Comparison of ENCODE assay signal across 11 cellular contexts in genomic region chr9:35673132-35673997, GRCh38. TPM values are rescaled to one million over a fixed set of nuclear protein-coding genes. Genes with fewer than 3 reads are reported as not detected.
DNase-seq lines count a peak whose midpoint lies in the region; ATAC-seq, FAIRE-seq and TF ChIP-seq lines count a peak whose summit lies in the region.
"Had no signal": no experiment of that assay in that cellular context is flagged by ENCODE, and none has a peak within 500 bp of the region (broad histone marks: within the 10 kb centered on the region; RNA-seq: fewer than 3 reads in every experiment).

CA9 (plus strand) TSS chr9:35673928; CDS start chr9:35673960, 32 bp downstream.

- DNase-seq in DMS79 treated with DMSO at 0.1 percent for 48 hours (lab: John Stamatoyannopoulos, UW), result peak; percentile 82
- no peak for DNase-seq in NCI-H460 (ENCODE audit: extremely low read depth, low read depth)
- no peak for DNase-seq in epithelial cell of prostate (ENCODE audit: low read depth, low spot score)
- DNase-seq in pancreas, result peak; percentile 72 to 93 (median 80)
- no peak for DNase-seq in activated effector memory CD4-positive, alpha-beta T cell treated with Interleukin-2 at 50 U/mL for 16 hours
- no peak for DNase-seq in NCI-H526 (lab: John Stamatoyannopoulos, UW)
- DNase-seq in iPS-NIHi11 (ENCODE audit: low spot score), result no peak
- no peak for DNase-seq in smooth muscle cell (lab: John Stamatoyannopoulos, UW; ENCODE audit: unreplicated experiment)
- DNase-seq: brain microvascular endothelial cell had no signal

- no peaks in the 10 kb centered on the region for H3F3A ChIP-seq in smooth muscle cell (ENCODE audit: low read depth)

- intact Hi-C loops in pancreas (cut with DNase I), result no loop called here

- 5 to 13% methylated on average over 9 of the region's 9 CpGs for WGBS in pancreas, 2 donors
- 79% methylated on average over 9 of the region's 9 CpGs for WGBS in smooth muscle cell (ENCODE audit: low lambda C conversion rate)

- H3K9me3 ChIP-seq in pancreas (no peaks in the 10 kb centered on the region), smooth muscle cell (replicated peaks; ENCODE audit: low read depth) (no peaks in the 10 kb centered on the region)

- TF ChIP-seq CTCF in pancreas (IDR thresholded peaks at IDR 0.05) (no peak), smooth muscle cell (IDR thresholded peaks at IDR 0.05; ENCODE audit: borderline replicate concordance, insufficient read depth, poor library complexity, severe bottlenecking) (no peak)

- no peaks in the 10 kb centered on the region for H4K20me1 ChIP-seq in smooth muscle cell (ENCODE audit: low read depth)

- H3K36me3 ChIP-seq in pancreas, result no peaks in the 10 kb centered on the region
- H3K36me3 ChIP-seq in smooth muscle cell (ENCODE audit: low read depth), result no peaks in the 10 kb centered on the region
- H3K36me3 ChIP-seq: brain microvascular endothelial cell had no signal

- H2AFZ ChIP-seq in smooth muscle cell (ENCODE audit: low read depth), result no peak within 1 kb of the TSS

- H3K27ac ChIP-seq in epithelial cell of prostate (peak within 1 kb of the TSS; percentile 15), pancreas (peak within 1 kb of the TSS in 3 of 4 donors; percentile 17 to 76 (median 61)), smooth muscle cell (ENCODE audit: low read depth) (no peak within 1 kb of the TSS)
- H3K27ac ChIP-seq: brain microvascular endothelial cell, KMS-11 had no signal

- H3K27me3 ChIP-seq in pancreas, result no peaks in the 10 kb centered on the region
- H3K27me3 ChIP-seq in smooth muscle cell (ENCODE audit: low read depth), result no peaks in the 10 kb centered on the region
- H3K27me3 ChIP-seq: brain microvascular endothelial cell had no signal

- ATAC-seq in pancreas, result peak; percentile 74 to 80 (median 78)

- H3K4me3 ChIP-seq in pancreas, result peak within 1 kb of the TSS in 1 of 4 donors; percentile 7
- no peak within 1 kb of the TSS for H3K4me3 ChIP-seq in smooth muscle cell

- H3K79me2 ChIP-seq in smooth muscle cell (ENCODE audit: low read depth), result no peaks in the 10 kb centered on the region

- FAIRE-seq in pancreas (lab: Jason Lieb, UNC), result no peak

- H3K4me1 ChIP-seq in pancreas (peaks cover 23 to 38% (median 38%) of the 10 kb centered on the region in 3 donors), smooth muscle cell (ENCODE audit: low read depth) (peaks cover 5% of the 10 kb centered on the region)

- no peak within 1 kb of the TSS for H3K9ac ChIP-seq in smooth muscle cell (ENCODE audit: low read depth)
- H3K9ac ChIP-seq: KMS-11 had no signal

- no peak within 1 kb of the TSS for H3K4me2 ChIP-seq in smooth muscle cell
- H3K4me2 ChIP-seq: KMS-11 had no signal

RNA-seq across cellular contexts. Expression of gene CA9, which starts in this region (rescaled TPM):
- total RNA-seq in NCI-H460 (2014; rRNA removed; shearing (Covaris generic)), result 10.1 and 13.7 TPM in 2 replicates
- polyA plus RNA-seq in NCI-H460 (2014; cell fraction: nucleus; rRNA removed), result 0.15 and 0.36 TPM in 2 replicates
- total RNA-seq in pancreas, result 10 to 100 TPM in 2 of 6 donors, 1 to 10 TPM in 4; 1.2 to 75.6 (median 5.7) TPM
- 10 to 100 TPM in 1 of 2 donors, 1 to 10 TPM in 1; 9.2 to 17.9 TPM for polyA plus RNA-seq in pancreas
- total RNA-seq in smooth muscle cell, result 1.7 and 4.6 TPM in 2 replicates
- polyA plus RNA-seq in smooth muscle cell, result 5.9 TPM in 1 of 2 replicates, not detected in the other
- total RNA-seq: T-helper 1 cell treated with Interleukin-12 subunit alpha and Interleukin-12 subunit beta and Interleukin-4 antibody, amounts not matched to agents 30 ng/mL and 1 ng/mL, for 36 hours had no signal

Comparison
In these comparisons a context has a peak if more than half of its experiments do, and no peak if none do; other contexts are left out.
1. DNase-seq: peak in DMS79 treated with DMSO at 0.1 percent for 48 hours (single experiment) and pancreas (6 of 6); none in NCI-H460 (single experiment), epithelial cell of prostate (single experiment), activated effector memory CD4-positive, alpha-beta T cell treated with Interleukin-2 at 50 U/mL for 16 hours (single experiment), NCI-H526 (0 of 2), iPS-NIHi11 (single experiment) and smooth muscle cell (single experiment).